ENCODE assay signal across 14 cellular contexts in genomic region chr11:45541693-45542434, GRCh38.
DNase-seq lines count a peak whose midpoint lies in the region; TF ChIP-seq lines count a peak whose summit lies in the region.
"Had no signal": no experiment of that assay in that cellular context is flagged by ENCODE, and none has a peak within 500 bp of the region (broad histone marks: within the 10 kb centered on the region; RNA-seq: fewer than 3 reads in every experiment).

No MANE protein-coding gene starts in this region.

- peaks cover 7% of the 10 kb centered on the region for H3K27me3 Mint-ChIP-seq in activated naive CD4-positive, alpha-beta T cell treated with anti-CD3 and anti-CD28 coated beads, Interleukin-2, amount 50 U/mL, for 24 hours
- peaks cover 5% of the 10 kb centered on the region for H3K27me3 Mint-ChIP-seq in activated naive CD4-positive, alpha-beta T cell treated with anti-CD3 and anti-CD28 coated beads, Interleukin-2, amount 10 ng/mL, durations not matched to agents 7 days and 5 days

- no peaks in the 10 kb centered on the region for H4K20me1 ChIP-seq in Karpas-422 (ENCODE audit: insufficient read depth, low read depth, low read length)

- H3K4me1 Mint-ChIP-seq in activated naive CD4-positive, alpha-beta T cell treated with anti-CD3 and anti-CD28 coated beads, Interleukin-2, amount 50 U/mL, for 24 hours = no peaks in the 10 kb centered on the region
- H3K4me1 Mint-ChIP-seq in activated naive CD4-positive, alpha-beta T cell treated with anti-CD3 and anti-CD28 coated beads, Interleukin-2, amount 10 ng/mL, durations not matched to agents 7 days and 5 days = no peaks in the 10 kb centered on the region
- H3K4me1 Mint-ChIP-seq: CD4-positive, CD25-positive, alpha-beta regulatory T cell had no signal

- no peak for DNase-seq in activated naive CD4-positive, alpha-beta T cell treated with anti-CD3 and anti-CD28 coated beads, Interleukin-2, amount 10 ng/mL, durations not matched to agents 7 days and 5 days
- DNase-seq in dorsolateral prefrontal cortex (peak in 1 of 10 donors; percentile 13), putamen (ENCODE audit: low spot score) (peak; percentile 78), Karpas-422 (no peak), NCI-H2196 (lab: John Stamatoyannopoulos, UW; ENCODE audit: unreplicated experiment) (no peak)
- no peak for DNase-seq in stimulated activated CD4-positive, alpha-beta T cell treated with anti-CD3 and anti-CD28 coated beads, Interleukin-12 subunit alpha, Interleukin-12 subunit beta, amount 100 ng/mL, for 4 hours
- DNase-seq: 8988T; AML-193; Calu3; CD4-positive, CD25-positive, alpha-beta regulatory T cell; DMS 273 treated with DMSO at 0.1 percent for 48 hours; GM23248 had no signal

- CTCF ChIA-PET in activated naive CD4-positive, alpha-beta T cell treated with anti-CD3 and anti-CD28 coated beads, Interleukin-2, amount 10 ng/mL, durations not matched to agents 7 days and 5 days (lab: Charles Lee) = no interaction called here

- no peaks in the 10 kb centered on the region for H3K9me3 Mint-ChIP-seq in activated naive CD4-positive, alpha-beta T cell treated with anti-CD3 and anti-CD28 coated beads, Interleukin-2, amount 50 U/mL, for 24 hours
- H3K9me3 Mint-ChIP-seq in activated naive CD4-positive, alpha-beta T cell treated with anti-CD3 and anti-CD28 coated beads, Interleukin-2, amount 10 ng/mL, durations not matched to agents 7 days and 5 days = no peaks in the 10 kb centered on the region

- intact Hi-C loops in dorsolateral prefrontal cortex (cut with DNase I) = loop anchor here in 1 of 2 donors (10.0 kb wide), 1 partner anchor 113 kb away; no protein-coding TSS in a partner anchor

- H3K27me3 ChIP-seq in dorsolateral prefrontal cortex (peaks cover 0 to 7% (median 0%) of the 10 kb centered on the region in 45 donors), Karpas-422 (ENCODE audit: low read length) (no peaks in the 10 kb centered on the region)
- H3K27me3 ChIP-seq: BLaER1 treated with 17β-estradiol and CSF1 and Interleukin-3, amounts not matched to agents 10 nM and 100 nM had no signal

- H3K27ac Mint-ChIP-seq in activated naive CD4-positive, alpha-beta T cell treated with anti-CD3 and anti-CD28 coated beads, Interleukin-2, amount 50 U/mL, for 24 hours = peak overlapping the region; percentile 21
- no peak overlapping the region for H3K27ac Mint-ChIP-seq in activated naive CD4-positive, alpha-beta T cell treated with anti-CD3 and anti-CD28 coated beads, Interleukin-2, amount 10 ng/mL, durations not matched to agents 7 days and 5 days
- H3K27ac Mint-ChIP-seq: CD4-positive, CD25-positive, alpha-beta regulatory T cell had no signal

- H2AFZ ChIP-seq in Karpas-422 (ENCODE audit: low read length) = no peak overlapping the region
- H2AFZ ChIP-seq: GM23248 had no signal

- no peaks in the 10 kb centered on the region for H3K36me3 Mint-ChIP-seq in activated naive CD4-positive, alpha-beta T cell treated with anti-CD3 and anti-CD28 coated beads, Interleukin-2, amount 50 U/mL, for 24 hours
- no peaks in the 10 kb centered on the region for H3K36me3 Mint-ChIP-seq in activated naive CD4-positive, alpha-beta T cell treated with anti-CD3 and anti-CD28 coated beads, Interleukin-2, amount 10 ng/mL, durations not matched to agents 7 days and 5 days
- H3K36me3 Mint-ChIP-seq: CD4-positive, CD25-positive, alpha-beta regulatory T cell had no signal

- no peaks in the 10 kb centered on the region for H3K9me3 ChIP-seq in Karpas-422 (ENCODE audit: low read length)
- H3K9me3 ChIP-seq: BLaER1 treated with 17β-estradiol and CSF1 and Interleukin-3, amounts not matched to agents 10 nM and 100 nM had no signal

- H3K4me3 ChIP-seq in dorsolateral prefrontal cortex (peak overlapping the region in 52 of 59 donors; percentile 8 to 65 (median 42)), Karpas-422 (ENCODE audit: low read length) (no peak overlapping the region)
- H3K4me3 ChIP-seq: BLaER1 treated with 17β-estradiol and CSF1 and Interleukin-3, amounts not matched to agents 10 nM and 100 nM; GM23248 had no signal

- no peak overlapping the region for H3K9ac ChIP-seq in Karpas-422 (ENCODE audit: low read length)
- H3K9ac ChIP-seq: BLaER1 treated with 17β-estradiol and CSF1 and Interleukin-3, amounts not matched to agents 10 nM and 100 nM; GM23248 had no signal

- H3K36me3 ChIP-seq in Karpas-422 (ENCODE audit: insufficient read depth, low read length) = no peaks in the 10 kb centered on the region
- H3K36me3 ChIP-seq: BLaER1 treated with 17β-estradiol and CSF1 and Interleukin-3, amounts not matched to agents 10 nM and 100 nM had no signal

- H3K4me1 ChIP-seq in Karpas-422 (ENCODE audit: low read length) = no peaks in the 10 kb centered on the region
- H3K4me1 ChIP-seq: BLaER1 treated with 17β-estradiol and CSF1 and Interleukin-3, amounts not matched to agents 10 nM and 100 nM had no signal

- peak overlapping the region in 56 of 59 donors; percentile 29 to 94 (median 78) for H3K27ac ChIP-seq in dorsolateral prefrontal cortex
- no peak overlapping the region for H3K27ac ChIP-seq in Karpas-422 (ENCODE audit: low read length)
- H3K27ac ChIP-seq: BLaER1 treated with 17β-estradiol and CSF1 and Interleukin-3, amounts not matched to agents 10 nM and 100 nM; GM23248 had no signal

- no peak overlapping the region for H3K4me2 ChIP-seq in Karpas-422 (ENCODE audit: low read depth, low read length, poor library complexity, severe bottlenecking)
- H3K4me2 ChIP-seq: BLaER1 treated with 17β-estradiol and CSF1 and Interleukin-3, amounts not matched to agents 10 nM and 100 nM had no signal

- no peaks in the 10 kb centered on the region for H3K9me2 ChIP-seq in Karpas-422 (replicated peaks; ENCODE audit: insufficient read depth, low read length)

- H3K4me3 Mint-ChIP-seq in activated naive CD4-positive, alpha-beta T cell treated with anti-CD3 and anti-CD28 coated beads, Interleukin-2, amount 50 U/mL, for 24 hours = no peak overlapping the region
- H3K4me3 Mint-ChIP-seq in activated naive CD4-positive, alpha-beta T cell treated with anti-CD3 and anti-CD28 coated beads, Interleukin-2, amount 10 ng/mL, durations not matched to agents 7 days and 5 days = no peak overlapping the region
- H3K4me3 Mint-ChIP-seq: CD4-positive, CD25-positive, alpha-beta regulatory T cell had no signal

- no peaks in the 10 kb centered on the region for H3K79me2 ChIP-seq in Karpas-422 (ENCODE audit: low read length)

- TF ChIP-seq CTCF in dorsolateral prefrontal cortex (IDR thresholded peaks at IDR 0.05 in 54 of 56, conservative IDR thresholded peaks at IDR 0.05 in 2 of 56; ENCODE audit: low read depth in 1 of 56, partially characterized antibody in 56 of 56) = no peak
